3 cellular contexts compared by ENCODE assay signal in genomic region chr1:92923664-92924063, GRCh38.
TF ChIP-seq lines count a peak whose summit lies in the region.

No MANE protein-coding gene starts in this region.

TF ChIP-seq in IMR-90, 13 proteins besides CTCF, POLR2A, EP300 and RAD21:
- TF ChIP-seq MXI1 (IDR thresholded peaks at IDR 0.05; ENCODE audit: borderline replicate concordance, low read depth, low read length): no peak
- peak; percentile 34; the same call in 1 of the 2 replicates for TF ChIP-seq CEBPB (IDR thresholded peaks at IDR 0.05; ENCODE audit: low read depth, low read length)

TF ChIP-seq in K562, 482 proteins besides CTCF, POLR2A, EP300 and RAD21:
- no peak for TF ChIP-seq SPI1 (IDR thresholded peaks at IDR 0.05; ENCODE audit: borderline replicate concordance, low read depth, low read length)
- no peak for TF ChIP-seq TCFL5 (CRISPR knock-in tag; conservative IDR thresholded peaks at IDR 0.05)
- no peak for TF ChIP-seq CHD1 (IDR thresholded peaks at IDR 0.05; ENCODE audit: low read length)
- no peak for TF ChIP-seq KLF13 (tag; IDR thresholded peaks at IDR 0.05; ENCODE audit: borderline replicate concordance, low read depth)
- TF ChIP-seq GATAD2B (IDR thresholded peaks at IDR 0.05; ENCODE audit: borderline replicate concordance): no peak
- no peak for TF ChIP-seq NFRKB (IDR thresholded peaks at IDR 0.05; ENCODE audit: low read depth)
- TF ChIP-seq SMAD1 (IDR thresholded peaks at IDR 0.05; ENCODE audit: low read depth, low read length, partially characterized antibody): no peak
- no peak for TF ChIP-seq PURB (CRISPR knock-in tag; IDR thresholded peaks at IDR 0.05; ENCODE audit: low read depth)
- no peak for TF ChIP-seq MXI1 (IDR thresholded peaks at IDR 0.05; ENCODE audit: low read depth, low read length)
- no peak for TF ChIP-seq MYC (IDR thresholded peaks at IDR 0.05; ENCODE audit: low read depth, low read length)
- no peak for TF ChIP-seq MYC (CRISPR knock-in tag; IDR thresholded peaks at IDR 0.05; ENCODE audit: borderline replicate concordance, low read depth)
- TF ChIP-seq RREB1 (CRISPR knock-in tag; IDR thresholded peaks at IDR 0.05): no peak
- no peak for TF ChIP-seq FIP1L1 (IDR thresholded peaks at IDR 0.05; ENCODE audit: low read depth, low read length, poor library complexity, severe bottlenecking)
- TF ChIP-seq CBFA2T3 (IDR thresholded peaks at IDR 0.05): peak; percentile 5; the same call in 1 of the 2 replicates
- no peak for TF ChIP-seq SIN3B (IDR thresholded peaks at IDR 0.05; ENCODE audit: low read depth)
- no peak for TF ChIP-seq HDAC1 (IDR thresholded peaks at IDR 0.05)
- TF ChIP-seq ZNF175 (CRISPR knock-in tag; IDR thresholded peaks at IDR 0.05; ENCODE audit: low read depth): no peak
- TF ChIP-seq CEBPG (CRISPR knock-in tag; IDR thresholded peaks at IDR 0.05): no peak
- peak; percentile 42 to 65; a peak in 2 of 4 replicates for TF ChIP-seq CEBPG (tag; conservative IDR thresholded peaks at IDR 0.05 in 1 of 2, IDR thresholded peaks at IDR 0.05 in 1 of 2)

TF ChIP-seq in SK-N-SH treated with all-trans-retinoic acid at 6 μM for 48 hours, 23 proteins besides CTCF, POLR2A, EP300 and RAD21:
- TF ChIP-seq PPARA (CRISPR knock-in tag; IDR thresholded peaks at IDR 0.05; ENCODE audit: borderline replicate concordance) (no peak), TCF4 (CRISPR knock-in tag; IDR thresholded peaks at IDR 0.05; ENCODE audit: borderline replicate concordance) (no peak), TOX (CRISPR knock-in tag; IDR thresholded peaks at IDR 0.05; ENCODE audit: borderline replicate concordance) (no peak), CSDC2 (CRISPR knock-in tag; IDR thresholded peaks at IDR 0.05) (no peak), BACH2 (CRISPR knock-in tag; IDR thresholded peaks at IDR 0.05; ENCODE audit: borderline replicate concordance) (no peak)
- TF ChIP-seq, protein P1, sequence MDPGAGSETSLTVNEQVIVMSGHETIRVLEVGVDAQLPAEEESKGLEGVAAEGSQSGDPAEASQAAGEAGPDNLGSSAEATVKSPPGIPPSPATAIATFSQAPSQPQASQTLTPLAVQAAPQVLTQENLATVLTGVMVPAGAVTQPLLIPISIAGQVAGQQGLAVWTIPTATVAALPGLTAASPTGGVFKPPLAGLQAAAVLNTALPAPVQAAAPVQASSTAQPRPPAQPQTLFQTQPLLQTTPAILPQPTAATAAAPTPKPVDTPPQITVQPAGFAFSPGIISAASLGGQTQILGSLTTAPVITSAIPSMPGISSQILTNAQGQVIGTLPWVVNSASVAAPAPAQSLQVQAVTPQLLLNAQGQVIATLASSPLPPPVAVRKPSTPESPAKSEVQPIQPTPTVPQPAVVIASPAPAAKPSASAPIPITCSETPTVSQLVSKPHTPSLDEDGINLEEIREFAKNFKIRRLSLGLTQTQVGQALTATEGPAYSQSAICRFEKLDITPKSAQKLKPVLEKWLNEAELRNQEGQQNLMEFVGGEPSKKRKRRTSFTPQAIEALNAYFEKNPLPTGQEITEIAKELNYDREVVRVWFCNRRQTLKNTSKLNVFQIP (CRISPR knock-in tag; IDR thresholded peaks at IDR 0.05; ENCODE audit: borderline replicate concordance, low read depth): no peak
TF ChIP-seq in SK-N-SH treated with all-trans-retinoic acid at 6 μM for 48 hours: peak in this region for 0.
